In genomic region chr17:55053855-55054254, GRCh38 we compare ENCODE assay signal across 9 cellular contexts.
DNase-seq lines count a peak whose midpoint lies in the region; ATAC-seq and TF ChIP-seq lines count a peak whose summit lies in the region.
"Had no signal": no experiment of that assay in that cellular context is flagged by ENCODE, and none has a peak within 500 bp of the region (broad histone marks: within the 10 kb centered on the region; RNA-seq: fewer than 3 reads in every experiment).

No MANE protein-coding gene starts in this region.

- DNase-seq in astrocyte of the spinal cord (ENCODE audit: low read depth, low spot score) (peak; percentile 20), right lobe of liver (no peak), globus pallidus (ENCODE audit: low spot score) (no peak), KG1 (lab: John Stamatoyannopoulos, UW) (no peak)
- DNase-seq: stimulated activated CD4-positive, alpha-beta T cell treated with anti-CD3 and anti-CD28 coated beads, Interleukin-12 subunit alpha, Interleukin-12 subunit beta, amount 100 ng/mL, for 4 hours had no signal

- in situ Hi-C loops in astrocyte of the spinal cord (cut with HindIII; ENCODE audit: low sequenced_read_pairs) = no loop called here

- WGBS in right lobe of liver (ENCODE audit: insufficient coverage, low coverage, low lambda C conversion rate, missing lambda C conversion rate) = 78% methylated on average over 1 of the region's 1 CpG

- intact Hi-C loops in right lobe of liver (cut with DNase I) = no loop called here

- H3K4me1 ChIP-seq in right lobe of liver = no peaks in the 10 kb centered on the region

- TF ChIP-seq CTCF in C4-2B (conservative IDR thresholded peaks at IDR 0.05) (peak; percentile 75), astrocyte of the spinal cord (IDR thresholded peaks at IDR 0.05; ENCODE audit: low read depth, low read length) (peak; percentile 43), right lobe of liver (IDR thresholded peaks at IDR 0.05) (peak; percentile 37 to 49 (median 46))

- H3K4me3 ChIP-seq in astrocyte of the spinal cord (ENCODE audit: low read depth, low read length) = no peak overlapping the region
- no peak overlapping the region for H3K4me3 ChIP-seq in right lobe of liver

- ATAC-seq in right lobe of liver (peak in 1 of 4 donors; percentile 44), GM21619 (IDR thresholded peaks at IDR 0.05; ENCODE audit: unreplicated experiment) (no peak), GM18867 (IDR thresholded peaks at IDR 0.05; ENCODE audit: unreplicated experiment) (no peak)

- no peaks in the 10 kb centered on the region for H3K36me3 ChIP-seq in right lobe of liver

- H3K27me3 ChIP-seq in right lobe of liver = no peaks in the 10 kb centered on the region

- no peak overlapping the region for H3K27ac ChIP-seq in C4-2B
- H3K27ac ChIP-seq in right lobe of liver = no peak overlapping the region

- no peak for TF ChIP-seq POLR2A in right lobe of liver (IDR thresholded peaks at IDR 0.05)

- no peak for TF ChIP-seq EP300 in Ishikawa (IDR thresholded peaks at IDR 0.05; ENCODE audit: borderline replicate concordance)

- H3K9me3 ChIP-seq in right lobe of liver = no peaks in the 10 kb centered on the region

- TF ChIP-seq RAD21 in Ishikawa (IDR thresholded peaks at IDR 0.05; ENCODE audit: low read depth) = peak; percentile 37; the same call in 1 of the 2 replicates

TF ChIP-seq in Ishikawa, 13 proteins besides CTCF, POLR2A, EP300 and RAD21:
- TF ChIP-seq TCF12 (IDR thresholded peaks at IDR 0.05; ENCODE audit: low read depth) (no peak), REST (IDR thresholded peaks at IDR 0.05; ENCODE audit: low read depth) (no peak), EGR1 (IDR thresholded peaks at IDR 0.05) (no peak), CEBPB (IDR thresholded peaks at IDR 0.05) (no peak), TEAD4 (IDR thresholded peaks at IDR 0.05) (no peak), CREB1 (IDR thresholded peaks at IDR 0.05; ENCODE audit: low read depth) (no peak), ZBTB7A (IDR thresholded peaks at IDR 0.05; ENCODE audit: low read depth) (no peak), FOXM1 (IDR thresholded peaks at IDR 0.05; ENCODE audit: borderline replicate concordance, low read depth) (no peak), TAF1 (IDR thresholded peaks at IDR 0.05; ENCODE audit: low read depth) (no peak), NFIC (IDR thresholded peaks at IDR 0.05) (no peak), MAX (IDR thresholded peaks at IDR 0.05) (no peak), YY1 (IDR thresholded peaks at IDR 0.05; ENCODE audit: low read depth) (no peak), USF1 (IDR thresholded peaks at IDR 0.05) (no peak)
TF ChIP-seq in Ishikawa: peak in this region for 0.
